In the genomic region with DNA sequence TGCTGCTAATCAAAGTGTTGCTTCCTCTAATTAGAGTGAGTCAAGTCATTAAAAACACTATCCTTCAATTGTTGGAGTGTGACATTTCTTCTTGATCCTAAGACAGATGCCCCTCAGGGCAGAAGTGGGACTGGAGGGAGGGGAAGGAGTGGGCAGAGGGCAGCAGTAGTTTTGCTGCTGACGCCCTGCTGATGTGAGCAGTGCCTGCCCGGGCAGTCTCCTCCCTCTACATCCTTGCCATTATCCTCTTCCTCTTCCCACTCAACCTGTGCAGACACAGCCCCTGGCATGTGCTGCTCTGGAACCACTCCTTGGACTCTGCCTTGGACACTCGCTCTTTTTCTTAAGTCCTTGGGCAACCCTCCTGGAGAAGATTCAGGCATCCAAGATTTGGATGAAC, we compare ENCODE assay signal across 30 cellular contexts.
"Had no signal": no experiment of that assay in that cellular context is flagged by ENCODE, and none has a peak within 500 bp of the region (broad histone marks: within the 10 kb centered on the region; RNA-seq: fewer than 3 reads in every experiment).

No MANE protein-coding gene starts in this region.

- H3K4me3 ChIP-seq: adrenal gland, body of pancreas, breast epithelium, SJSA1 had no signal

- H3K36me3 ChIP-seq: adrenal gland, breast epithelium, SJSA1 had no signal

- H3K27ac ChIP-seq: adrenal gland, body of pancreas, breast epithelium, SJSA1 had no signal

- ATAC-seq: activated CD4-positive, alpha-beta T cell treated with anti-CD3 and anti-CD28 coated beads for 36 hours; activated CD4-positive, CD25-positive, alpha-beta regulatory T cell treated with anti-CD3 and anti-CD28 coated beads, Interleukin-2, amount 50 U/mL, for 24 hours; activated CD8-positive, alpha-beta T cell treated with anti-CD3 and anti-CD28 coated beads, Interleukin-2, amount 10 ng/mL, durations not matched to agents 7 days and 5 days; activated naive CD4-positive, alpha-beta T cell treated with anti-CD3 and anti-CD28 coated beads, Interleukin-2, amount 50 U/mL, for 72 hours; activated T-cell treated with anti-CD3 and anti-CD28 coated beads, Interleukin-2, amount 50 U/mL, for 4 hours; body of pancreas; Panc1; WTC11 had no signal

- H3K9me3 ChIP-seq: adrenal gland, body of pancreas, breast epithelium, SJSA1, SK-N-SH had no signal

- DNase-seq: activated CD4-positive, alpha-beta T cell treated with anti-CD3 and anti-CD28 coated beads for 36 hours; activated CD4-positive, alpha-beta T cell treated with anti-CD3 and anti-CD28 coated beads, Interleukin-2, amount 10 ng/mL, durations not matched to agents 7 days and 5 days; activated CD4-positive, alpha-beta T cell treated with anti-CD3 and anti-CD28 coated beads, Interleukin-2, amount 50 U/mL, for 48 hours; activated CD8-positive, alpha-beta T cell treated with anti-CD3 and anti-CD28 coated beads, Interleukin-2, amount 10 ng/mL, durations not matched to agents 7 days and 5 days; activated gamma-delta T cell treated with Interleukin-2 at 50 U/mL for 16 hours; activated naive CD4-positive, alpha-beta T cell treated with anti-CD3 and anti-CD28 coated beads for 36 hours; activated T-cell treated with anti-CD3 and anti-CD28 coated beads for 4 hours; activated T-cell treated with anti-CD3 and anti-CD28 coated beads, Interleukin-2, amount 50 U/mL, for 4 hours; adrenal gland; body of pancreas; caudate nucleus; cerebellar nuclear complex; Kasumi-1; KG1; NCI-H1092 treated with DMSO at 0.1 percent for 48 hours; NCI-H1417; NCI-H146; NCI-H1930; NCI-H2081 treated with DMSO at 0.1 percent for 48 hours; NCI-H226; NCI-H446 treated with DMSO at 0.1 percent for 48 hours; NCI-H524; SHP77 treated with DMSO at 0.1 percent for 48 hours; SK-N-SH had no signal

- H3K4me1 ChIP-seq: adrenal gland, body of pancreas, breast epithelium had no signal

- H3K27me3 ChIP-seq: adrenal gland, body of pancreas, breast epithelium, SJSA1 had no signal
